17 cellular contexts compared by ENCODE assay signal in genomic region chr14:64733321-64733720, GRCh38. TPM values are rescaled to one million over a fixed set of nuclear protein-coding genes. Genes with fewer than 3 reads are reported as not detected.
DNase-seq lines count a peak whose midpoint lies in the region; ATAC-seq and TF ChIP-seq lines count a peak whose summit lies in the region.
"Had no signal": no experiment of that assay in that cellular context is flagged by ENCODE, and none has a peak within 500 bp of the region (broad histone marks: within the 10 kb centered on the region; RNA-seq: fewer than 3 reads in every experiment).

No MANE protein-coding gene starts in this region.

- TF ChIP-seq CTCF in left ventricle myocardium inferior (IDR thresholded peaks at IDR 0.05; ENCODE audit: borderline replicate concordance) (no peak), lower lobe of right lung (IDR thresholded peaks at IDR 0.05) (no peak), BE2C (IDR thresholded peaks at IDR 0.05; ENCODE audit: low read depth, low read length) (no peak)

- H3K27ac ChIP-seq in left ventricle myocardium inferior (replicated peaks) (no peak overlapping the region), lower lobe of right lung (no peak overlapping the region)
- H3K27ac ChIP-seq: A549 had no signal

- DNase-seq in left ventricle myocardium inferior = peak; percentile 1
- DNase-seq in cardiac septum (ENCODE audit: low spot score) = no peak
- DNase-seq in central memory CD8-positive, alpha-beta T cell (ENCODE audit: low spot score in 2 of 2) = no peak
- DNase-seq in lower lobe of right lung = peak; percentile 33
- no peak for DNase-seq in middle frontal gyrus (ENCODE audit: extremely low spot score, low spot score)
- DNase-seq in BE2C = no peak
- DNase-seq in mesenteric fat pad (ENCODE audit: low spot score) = no peak
- DNase-seq: DMS79 treated with DMSO at 0.1 percent for 48 hours, NCI-H1417, NCI-H2029, NCI-H2171 treated with DMSO at 0.1 percent for 48 hours, NCI-H510A, NCI-H82, SIG-M5 had no signal

- no peak for ATAC-seq in central memory CD8-positive, alpha-beta T cell (replicated peaks; ENCODE audit: extremely low read depth, poor library complexity, severe bottlenecking)
- no peak for ATAC-seq in lower lobe of right lung
- no peak for ATAC-seq in activated CD4-positive, CD25-positive, alpha-beta regulatory T cell treated with anti-CD3 and anti-CD28 coated beads, Interleukin-2, amount 50 U/mL, for 24 hours
- ATAC-seq: A549, Panc1 had no signal

- peaks cover 68% of the 10 kb centered on the region for H3K36me3 ChIP-seq in left ventricle myocardium inferior
- H3K36me3 ChIP-seq in lower lobe of right lung = peaks cover 85% of the 10 kb centered on the region
- peaks cover 43% of the 10 kb centered on the region for H3K36me3 ChIP-seq in BE2C

- H3K27me3 Mint-ChIP-seq in central memory CD8-positive, alpha-beta T cell = no peaks in the 10 kb centered on the region

- intact Hi-C loops in left ventricle myocardium inferior (cut with micrococcal nuclease) (no loop called here), cardiac septum (cut with DNase I) (no loop called here), lower lobe of right lung (cut with DNase I) (no loop called here)

- H3K4me3 ChIP-seq in left ventricle myocardium inferior = no peak overlapping the region
- no peak overlapping the region for H3K4me3 ChIP-seq in lower lobe of right lung
- no peak overlapping the region for H3K4me3 ChIP-seq in BE2C (ENCODE audit: low read depth, low read length)
- H3K4me3 ChIP-seq: A549 had no signal

- peaks cover 9% of the 10 kb centered on the region for H3K36me3 Mint-ChIP-seq in central memory CD8-positive, alpha-beta T cell (ENCODE audit: insufficient read depth)

- no peaks in the 10 kb centered on the region for H3K9me3 Mint-ChIP-seq in central memory CD8-positive, alpha-beta T cell

- H3K4me3 Mint-ChIP-seq in central memory CD8-positive, alpha-beta T cell = peak overlapping the region; percentile 11

- H3K4me1 ChIP-seq in left ventricle myocardium inferior (peaks cover 25% of the 10 kb centered on the region), lower lobe of right lung (peaks cover 5% of the 10 kb centered on the region), BE2C (no peaks in the 10 kb centered on the region)

- H3K9me3 ChIP-seq in left ventricle myocardium inferior (replicated peaks) (no peaks in the 10 kb centered on the region), lower lobe of right lung (no peaks in the 10 kb centered on the region), BE2C (no peaks in the 10 kb centered on the region)
- H3K9me3 ChIP-seq: A549 had no signal

- H3K4me1 Mint-ChIP-seq in central memory CD8-positive, alpha-beta T cell = peaks cover 56% of the 10 kb centered on the region

- H3K27ac Mint-ChIP-seq in central memory CD8-positive, alpha-beta T cell (ENCODE audit: low read depth) = peak overlapping the region; percentile 58

- H3K27me3 ChIP-seq in left ventricle myocardium inferior (ENCODE audit: low read depth) = no peaks in the 10 kb centered on the region
- no peaks in the 10 kb centered on the region for H3K27me3 ChIP-seq in lower lobe of right lung (ENCODE audit: low read depth)
- no peaks in the 10 kb centered on the region for H3K27me3 ChIP-seq in BE2C

RNA-seq across cellular contexts. Expression of gene PLEKHG3, which starts 29.1 kb away (rescaled TPM):
- total RNA-seq in left ventricle myocardium inferior (16.5 TPM), cardiac septum (22.5 TPM), lower lobe of right lung (33.1 TPM), mesenteric fat pad (35.6 TPM)
- polyA plus RNA-seq in BE2C (2012; ENCODE audit: insufficient read depth, insufficient read length, low read depth) = 54.2 TPM

Comparison
In these comparisons a context has a peak if more than half of its experiments do, and no peak if none do; other contexts are left out.
1. DNase-seq: peak in left ventricle myocardium inferior (single experiment) and lower lobe of right lung (single experiment); none in cardiac septum (single experiment), central memory CD8-positive, alpha-beta T cell (0 of 2), middle frontal gyrus (single experiment), BE2C (single experiment) and mesenteric fat pad (single experiment).